Comparison of ENCODE assay signal across 8 cellular contexts in genomic region chr2:17878222-17879136, GRCh38. TPM values are rescaled to one million over a fixed set of nuclear protein-coding genes. Genes with fewer than 3 reads are reported as not detected.
DNase-seq lines count a peak whose midpoint lies in the region; ATAC-seq and TF ChIP-seq lines count a peak whose summit lies in the region.

KCNS3 (plus strand) TSS chr2:17878667; CDS start chr2:17931009, 52,342 bp downstream.

- H3K4me1 Mint-ChIP-seq in stimulated activated naive B cell treated with anti-CD40 and anti-IgM and Interleukin-4, amounts not matched to agents 10 μg/mL and 1 μg/mL and 100 μg/mL, for 72 hours = peaks cover 13 to 23% of the 10 kb centered on the region in 2 donors

- TF ChIP-seq CTCF in breast epithelium (IDR thresholded peaks at IDR 0.05) = no peak
- TF ChIP-seq CTCF in kidney epithelial cell (IDR thresholded peaks at IDR 0.05; ENCODE audit: insufficient read depth, low read length, poor library complexity, severe bottlenecking) = no peak

- intact Hi-C loops in breast epithelium (cut with DNase I; ENCODE audit: low total_unique reads) = no loop called here

- no peak within 1 kb of the TSS for H3K27ac Mint-ChIP-seq in stimulated activated naive B cell treated with anti-CD40 and anti-IgM and Interleukin-4, amounts not matched to agents 10 μg/mL and 1 μg/mL and 100 μg/mL, for 72 hours

- H3K9ac ChIP-seq in BLaER1 treated with 17β-estradiol and CSF1 and Interleukin-3, amounts not matched to agents 10 nM and 100 nM = peak within 1 kb of the TSS; percentile 53 to 82 (median 75); a peak in 21 of 22 replicates

- peaks cover 0 to 24% (median 13%) of the 10 kb centered on the region in 11 experiments; a peak in 13 of 22 replicates for H4K20me1 ChIP-seq in BLaER1 treated with 17β-estradiol and CSF1 and Interleukin-3, amounts not matched to agents 10 nM and 100 nM

- peak within 1 kb of the TSS; percentile 84 to 87 for H3K4me3 Mint-ChIP-seq in stimulated activated naive B cell treated with anti-CD40 and anti-IgM and Interleukin-4, amounts not matched to agents 10 μg/mL and 1 μg/mL and 100 μg/mL, for 72 hours

- peaks cover 55 to 80% of the 10 kb centered on the region in 2 donors for H3K27me3 Mint-ChIP-seq in stimulated activated naive B cell treated with anti-CD40 and anti-IgM and Interleukin-4, amounts not matched to agents 10 μg/mL and 1 μg/mL and 100 μg/mL, for 72 hours

- DNase-seq in NCI-H774 (lab: John Stamatoyannopoulos, UW) = peak; percentile 68
- peak in 1 of 2 donors; percentile 17 for DNase-seq in breast epithelium (ENCODE audit: low spot score in 2 of 2)
- no peak for DNase-seq in kidney epithelial cell (ENCODE audit: low read depth)
- DNase-seq in stimulated activated naive B cell treated with anti-CD40 and anti-IgM and Interleukin-4, amounts not matched to agents 10 μg/mL and 1 μg/mL and 100 μg/mL, for 72 hours = peak; percentile 8
- DNase-seq in stimulated activated naive CD4-positive, alpha-beta T cell treated with Interleukin-2 at 50 U/mL for 16 hours (lab: John Stamatoyannopoulos, UW) = no peak

- peaks cover 2% of the 10 kb centered on the region in 2 donors for H3K9me3 Mint-ChIP-seq in stimulated activated naive B cell treated with anti-CD40 and anti-IgM and Interleukin-4, amounts not matched to agents 10 μg/mL and 1 μg/mL and 100 μg/mL, for 72 hours

- ATAC-seq in GM18870 (IDR thresholded peaks at IDR 0.05; ENCODE audit: unreplicated experiment) (peak; percentile 45), HG03045 (IDR thresholded peaks at IDR 0.05; ENCODE audit: unreplicated experiment) (peak; percentile 92)
- peak; percentile 76 to 77 for ATAC-seq in stimulated activated naive B cell treated with anti-CD40 and anti-IgM and Interleukin-4, amounts not matched to agents 10 μg/mL and 1 μg/mL and 100 μg/mL, for 72 hours (replicated peaks)

- H3K4me3 ChIP-seq in BLaER1 treated with 17β-estradiol and CSF1 and Interleukin-3, amounts not matched to agents 10 nM and 100 nM = peak within 1 kb of the TSS; percentile 74 to 91 (median 82)
- peak within 1 kb of the TSS; percentile 67 to 95 (median 79) for H3K4me3 ChIP-seq in breast epithelium
- H3K4me3 ChIP-seq in kidney epithelial cell (ENCODE audit: low read depth, low read length) = peak within 1 kb of the TSS; percentile 80

- no peaks in the 10 kb centered on the region for H3K36me3 Mint-ChIP-seq in stimulated activated naive B cell treated with anti-CD40 and anti-IgM and Interleukin-4, amounts not matched to agents 10 μg/mL and 1 μg/mL and 100 μg/mL, for 72 hours

- peak within 1 kb of the TSS in 9 of 11 experiments; percentile 55 to 70 (median 65); a peak in 18 of 22 replicates for H3K27ac ChIP-seq in BLaER1 treated with 17β-estradiol and CSF1 and Interleukin-3, amounts not matched to agents 10 nM and 100 nM
- H3K27ac ChIP-seq in breast epithelium = peak within 1 kb of the TSS; percentile 66 to 87

- peak within 1 kb of the TSS; percentile 84 to 100 (median 98) for H3K4me2 ChIP-seq in BLaER1 treated with 17β-estradiol and CSF1 and Interleukin-3, amounts not matched to agents 10 nM and 100 nM

- 0 out of 22 replicates have a peak, but pooled peaks cover 0 to 2% (median 0%) of the 10 kb centered on the region in 11 experiments for H3K9me3 ChIP-seq in BLaER1 treated with 17β-estradiol and CSF1 and Interleukin-3, amounts not matched to agents 10 nM and 100 nM (replicated peaks in 1 of 11)
- no peaks in the 10 kb centered on the region for H3K9me3 ChIP-seq in breast epithelium

- peaks cover 4 to 31% (median 19%) of the 10 kb centered on the region in 10 experiments; a peak in 19 of 20 replicates for H3K4me1 ChIP-seq in BLaER1 treated with 17β-estradiol and CSF1 and Interleukin-3, amounts not matched to agents 10 nM and 100 nM
- no peaks in the 10 kb centered on the region for H3K4me1 ChIP-seq in breast epithelium

- no peaks in the 10 kb centered on the region for H3K36me3 ChIP-seq in BLaER1 treated with 17β-estradiol and CSF1 and Interleukin-3, amounts not matched to agents 10 nM and 100 nM
- H3K36me3 ChIP-seq in breast epithelium = no peaks in the 10 kb centered on the region
- H3K36me3 ChIP-seq in kidney epithelial cell (ENCODE audit: control insufficient read depth, insufficient read depth, low read length) = no peaks in the 10 kb centered on the region

- H3K27me3 ChIP-seq in BLaER1 treated with 17β-estradiol and CSF1 and Interleukin-3, amounts not matched to agents 10 nM and 100 nM = peaks cover 12 to 37% (median 20%) of the 10 kb centered on the region in 11 experiments; a peak in 19 of 22 replicates
- no peaks in the 10 kb centered on the region for H3K27me3 ChIP-seq in breast epithelium
- H3K27me3 ChIP-seq in kidney epithelial cell (ENCODE audit: control insufficient read depth, insufficient read depth, low read length) = peaks cover 16% of the 10 kb centered on the region

- TF ChIP-seq POLR2A in breast epithelium (IDR thresholded peaks at IDR 0.05) = no peak

RNA-seq across cellular contexts. Expression of gene KCNS3, which starts in this region (rescaled TPM):
- total RNA-seq in breast epithelium (10 to 100 TPM; 16.0 to 76.4 (median 61.6) TPM), kidney epithelial cell (8.9 and 19.1 TPM in 2 replicates)

Comparison
In these comparisons a context has a peak if more than half of its experiments do, and no peak if none do; other contexts are left out.
1. DNase-seq: peak in NCI-H774 (single experiment) and stimulated activated naive B cell treated with anti-CD40 and anti-IgM and Interleukin-4, amounts not matched to agents 10 μg/mL and 1 μg/mL and 100 μg/mL, for 72 hours (single experiment); none in kidney epithelial cell (single experiment) and stimulated activated naive CD4-positive, alpha-beta T cell treated with Interleukin-2 at 50 U/mL for 16 hours (single experiment).
2. Peak in every context shown above with its lines, with median percentiles within 50 percentile points of each other: H3K4me3 ChIP-seq and ATAC-seq.